8 cellular contexts compared by ENCODE assay signal in the genomic region with DNA sequence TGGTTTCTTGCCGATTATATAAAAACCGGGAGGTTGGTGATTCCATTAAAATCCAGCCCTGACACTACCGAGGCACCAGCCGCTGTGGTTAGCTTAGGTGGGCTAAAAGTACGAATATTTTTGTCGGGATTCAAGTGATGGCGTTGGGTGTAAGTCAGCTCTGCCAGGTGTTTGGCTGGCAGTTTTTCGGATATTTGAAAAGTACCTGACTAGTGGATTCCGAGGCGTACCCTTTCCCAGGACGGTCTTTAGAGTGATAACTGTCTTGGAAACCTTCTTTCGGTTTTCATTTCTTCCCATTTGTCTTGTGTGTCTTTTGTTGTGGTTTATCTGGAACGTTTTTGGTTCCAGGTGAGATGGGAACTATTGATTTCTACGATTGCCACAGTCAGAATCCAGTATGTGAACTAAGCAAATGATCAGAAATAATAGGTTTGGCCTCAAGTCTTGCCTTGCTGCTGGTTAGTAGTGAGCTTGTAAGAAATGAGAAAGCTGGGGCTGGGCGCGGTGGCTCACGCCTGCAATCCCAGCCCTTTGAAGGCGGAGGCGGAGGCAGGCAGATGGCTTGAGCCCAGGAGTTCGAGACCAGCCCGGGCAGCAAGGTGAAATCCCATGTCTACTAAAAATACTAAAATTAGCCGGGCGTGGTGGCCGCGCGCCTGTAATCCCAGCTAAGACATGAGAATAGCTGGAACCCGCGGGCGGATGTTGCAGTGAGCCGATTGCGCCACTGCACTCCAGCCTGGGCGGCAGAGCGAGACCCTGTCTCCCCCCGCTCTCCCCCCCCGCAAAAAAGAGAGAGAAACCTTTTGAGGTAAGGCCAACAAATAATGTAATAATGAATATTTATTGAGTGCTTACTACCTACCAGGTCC. TPM values are rescaled to one million over a fixed set of nuclear protein-coding genes. Genes with fewer than 3 reads are reported as not detected.
DNase-seq lines count a peak whose midpoint lies in the region; ATAC-seq and TF ChIP-seq lines count a peak whose summit lies in the region.

No MANE protein-coding gene starts in this region.

- peak overlapping the region; percentile 91 for H3K27ac ChIP-seq in layer of hippocampus (ENCODE audit: low read depth, low read length)

- H3K4me3 Mint-ChIP-seq in HFFc6: peak overlapping the region; percentile 92

- peak overlapping the region; percentile 93 for H3K27ac Mint-ChIP-seq in HFFc6

- H3K9me3 Mint-ChIP-seq in HFFc6: no peaks in the 10 kb centered on the region

- DNase-seq in BE2C (peak; percentile 47), HFFc6 (peak; percentile 37), T-helper 2 cell (peak in 4 of 5 experiments; percentile 8 to 55 (median 14))
- DNase-seq in central memory CD4-positive, alpha-beta T cell: peak; percentile 27
- peak; percentile 30 to 41 for DNase-seq in stimulated activated CD4-positive, alpha-beta T cell treated with anti-CD3 and anti-CD28 coated beads, Interleukin-2, amount 100 ng/mL, for 48 hours

- TF ChIP-seq CTCF in BE2C (IDR thresholded peaks at IDR 0.05; ENCODE audit: low read depth, low read length) (no peak), HFFc6 (IDR thresholded peaks at IDR 0.05) (no peak)

- no peaks in the 10 kb centered on the region for H3K27me3 ChIP-seq in BE2C
- no peaks in the 10 kb centered on the region for H3K27me3 ChIP-seq in layer of hippocampus (ENCODE audit: control insufficient read depth, insufficient read depth, low read length)

- H3K4me3 ChIP-seq in BE2C (ENCODE audit: low read depth, low read length): peak overlapping the region; percentile 97

- no peaks in the 10 kb centered on the region for H3K9me3 ChIP-seq in BE2C

- peaks cover 3% of the 10 kb centered on the region for H3K27me3 Mint-ChIP-seq in HFFc6 (ENCODE audit: insufficient read depth)

- peaks cover 1% of the 10 kb centered on the region; the same call in 1 of the 2 replicates for H3K36me3 Mint-ChIP-seq in HFFc6 (ENCODE audit: low read depth)

- H3K36me3 ChIP-seq in BE2C: peaks cover 5% of the 10 kb centered on the region; the same call in 1 of the 2 replicates

- no peaks in the 10 kb centered on the region for H3K4me1 ChIP-seq in BE2C

- H3K4me1 Mint-ChIP-seq in HFFc6 (ENCODE audit: low read depth): peaks cover 60% of the 10 kb centered on the region

- ATAC-seq in HG03520 (IDR thresholded peaks at IDR 0.05; ENCODE audit: unreplicated experiment) (no peak), GM18873 (IDR thresholded peaks at IDR 0.05; ENCODE audit: low FRiP score, unreplicated experiment) (no peak)

RNA-seq across cellular contexts. Expression of a gene that starts 1.4 kb away (rescaled TPM):
- polyA plus RNA-seq in BE2C (2012; ENCODE audit: insufficient read depth, insufficient read length, low read depth): 53.4 TPM
- total RNA-seq in HFFc6 (2021; fragmentation: NEBNext Ultra II Directional; extraction: Animal tissue kit (Norgen Biotek cat#: 25700)): 10 to 100 TPM; 53.3 to 71.7 (median 60.9) TPM

RNA-seq across cellular contexts. Expression of a gene that starts 14.4 kb away (rescaled TPM):
- polyA plus RNA-seq in BE2C (2012; ENCODE audit: insufficient read depth, insufficient read length, low read depth): 17.1 TPM
- 10 to 100 TPM; 27.0 to 30.4 (median 29.4) TPM for total RNA-seq in HFFc6 (2021; fragmentation: NEBNext Ultra II Directional; extraction: Animal tissue kit (Norgen Biotek cat#: 25700))

RNA-seq across cellular contexts. Expression of a gene that starts 40.0 kb away (rescaled TPM):
- 9.4 TPM for polyA plus RNA-seq in BE2C (2012; ENCODE audit: insufficient read depth, insufficient read length, low read depth)
- 10 to 100 TPM; 39.4 to 44.7 (median 41.0) TPM for total RNA-seq in HFFc6 (2021; fragmentation: NEBNext Ultra II Directional; extraction: Animal tissue kit (Norgen Biotek cat#: 25700))
